ENCODE assay signal across 18 cellular contexts in the genomic region with DNA sequence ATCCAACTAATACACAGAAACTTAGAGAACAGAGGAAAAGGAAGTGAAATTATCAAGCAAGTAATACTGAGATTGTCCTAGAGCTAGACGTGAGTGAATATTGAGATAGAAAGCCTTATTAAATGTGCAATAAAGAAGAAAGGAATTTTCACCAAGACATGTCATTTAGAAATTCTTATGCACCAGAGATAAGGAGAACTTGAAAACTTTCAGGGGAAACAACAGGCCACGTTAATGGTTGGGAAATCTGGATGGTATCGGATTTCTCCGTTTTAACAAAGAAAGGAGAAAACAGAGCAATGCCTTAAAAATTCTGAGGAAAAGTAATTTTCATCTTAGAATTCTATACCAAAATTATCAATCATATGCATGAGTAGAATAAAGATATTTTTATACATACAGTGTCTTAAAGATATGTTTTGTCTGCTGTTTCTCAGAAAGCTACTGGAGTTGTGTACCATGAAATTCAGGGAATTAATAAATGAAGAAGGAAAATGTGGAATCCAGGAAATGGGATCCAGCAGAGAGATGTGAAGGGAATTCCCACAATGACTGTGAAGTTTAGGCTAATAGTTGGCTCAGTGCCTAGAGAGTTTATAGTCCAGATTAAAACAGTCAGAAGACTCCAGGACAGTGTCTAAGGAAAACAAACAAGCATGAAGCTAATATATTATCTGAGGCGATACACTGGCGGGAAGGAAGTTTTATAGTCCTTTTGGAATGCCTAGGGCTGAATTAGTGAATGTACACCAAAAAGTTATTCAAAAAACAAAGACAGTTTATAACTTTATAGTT.
DNase-seq lines count a peak whose midpoint lies in the region; ATAC-seq, FAIRE-seq and TF ChIP-seq lines count a peak whose summit lies in the region.
"Had no signal": no experiment of that assay in that cellular context is flagged by ENCODE, and none has a peak within 500 bp of the region (broad histone marks: within the 10 kb centered on the region; RNA-seq: fewer than 3 reads in every experiment).

No MANE protein-coding gene starts in this region.

- no peak for ATAC-seq in CD4-positive, alpha-beta T cell (ENCODE audit: poor library complexity)
- ATAC-seq in activated T-helper 17 cell treated with anti-CD3 and anti-CD28 coated beads, Interleukin-2, amount 50 U/mL, for 72 hours (replicated peaks): no peak
- ATAC-seq: K562, left ventricle myocardium superior, T-helper 17 cell had no signal

- no peak for TF ChIP-seq CTCF in sigmoid colon (IDR thresholded peaks at IDR 0.05)
- TF ChIP-seq CTCF in CD4-positive, alpha-beta T cell (IDR thresholded peaks at IDR 0.05): no peak

- TF ChIP-seq EP300 in sigmoid colon (IDR thresholded peaks at IDR 0.05): no peak

- intact Hi-C loops in sigmoid colon (cut with DNase I): no loop called here
- intact Hi-C loops in activated CD4-positive, alpha-beta memory T cell treated with anti-CD3 and anti-CD28 coated beads for 36 hours (cut with micrococcal nuclease): no loop called here
- intact Hi-C loops in CD4-positive, alpha-beta T cell (cut with DNase I, micrococcal nuclease): no loop called here

- TF ChIP-seq POLR2A in H54 (IDR thresholded peaks at IDR 0.05; ENCODE audit: low read depth, low read length) (no peak), sigmoid colon (IDR thresholded peaks at IDR 0.05) (no peak)

- H3K36me3 Mint-ChIP-seq in activated CD4-positive, alpha-beta memory T cell treated with anti-CD3 and anti-CD28 coated beads for 36 hours: no peaks in the 10 kb centered on the region
- H3K36me3 Mint-ChIP-seq in CD4-positive, alpha-beta T cell (ENCODE audit: low read depth): no peaks in the 10 kb centered on the region
- H3K36me3 Mint-ChIP-seq in activated T-helper 17 cell treated with anti-CD3 and anti-CD28 coated beads, Interleukin-2, amount 50 U/mL, for 72 hours (ENCODE audit: low read depth): no peaks in the 10 kb centered on the region

- CTCF ChIA-PET in activated CD4-positive, alpha-beta memory T cell treated with anti-CD3 and anti-CD28 coated beads for 36 hours (lab: Charles Lee): no interaction called here
- CTCF ChIA-PET in CD4-positive, alpha-beta T cell (lab: Charles Lee): no interaction called here

- H3K9me3 ChIP-seq in SK-N-MC (ENCODE audit: low read depth, low read length): no peaks in the 10 kb centered on the region
- no peaks in the 10 kb centered on the region for H3K9me3 ChIP-seq in sigmoid colon
- H3K9me3 ChIP-seq in CD4-positive, alpha-beta T cell (ENCODE audit: control insufficient read depth, low read length): no peaks in the 10 kb centered on the region
- H3K9me3 ChIP-seq: stomach had no signal

- H3K27me3 ChIP-seq in sigmoid colon: no peaks in the 10 kb centered on the region
- H3K27me3 ChIP-seq in CD4-positive, alpha-beta T cell (ENCODE audit: control insufficient read depth, insufficient read depth, low read length): no peaks in the 10 kb centered on the region
- H3K27me3 ChIP-seq: stomach had no signal

- H3K4me1 Mint-ChIP-seq in activated CD4-positive, alpha-beta memory T cell treated with anti-CD3 and anti-CD28 coated beads for 36 hours (ENCODE audit: low read depth): no peaks in the 10 kb centered on the region
- no peaks in the 10 kb centered on the region for H3K4me1 Mint-ChIP-seq in CD4-positive, alpha-beta T cell (ENCODE audit: low read depth)
- no peaks in the 10 kb centered on the region for H3K4me1 Mint-ChIP-seq in activated T-helper 17 cell treated with anti-CD3 and anti-CD28 coated beads, Interleukin-2, amount 50 U/mL, for 72 hours
- H3K4me1 Mint-ChIP-seq: activated CD4-positive, alpha-beta T cell treated with anti-CD3 and anti-CD28 coated beads, Interleukin-2, amount 10 ng/mL, durations not matched to agents 7 days and 5 days; T-helper 17 cell had no signal

- peak; percentile 60 for FAIRE-seq in H54 (lab: Jason Lieb, UNC)
- FAIRE-seq: K562 had no signal

- DNase-seq in H54 (ENCODE audit: insufficient read length, low spot score): no peak
- peak; percentile 63 for DNase-seq in SK-N-MC (ENCODE audit: low read depth, low spot score)
- DNase-seq in glomerular endothelial cell (ENCODE audit: extremely low read depth, low read depth, low spot score): peak; percentile 14
- DNase-seq in sigmoid colon: no peak
- DNase-seq in activated CD4-positive, alpha-beta memory T cell treated with anti-CD3 and anti-CD28 coated beads for 36 hours: no peak
- DNase-seq in CD4-positive, alpha-beta T cell: no peak
- DNase-seq: activated CD4-positive, alpha-beta T cell treated with anti-CD3 and anti-CD28 coated beads, Interleukin-2, amount 10 ng/mL, durations not matched to agents 7 days and 5 days; activated effector memory CD4-positive, alpha-beta T cell treated with Interleukin-2 at 50 U/mL for 16 hours; Calu3; HFFc6; left ventricle myocardium superior; NCI-H2081 treated with DMSO at 0.1 percent for 48 hours; nucleus accumbens; stimulated activated CD4-positive, alpha-beta T cell treated with anti-CD3 and anti-CD28 coated beads, Interleukin-4, amount 100 ng/mL, for 24 hours; stomach; T-helper 17 cell had no signal

- no peak overlapping the region for H3K9ac ChIP-seq in SK-N-MC (ENCODE audit: insufficient read length)

- H3K27ac ChIP-seq in SK-N-MC (peak overlapping the region; percentile 78), sigmoid colon (peak overlapping the region in 3 of 4 donors; percentile 18 to 60 (median 45))
- no peak overlapping the region for H3K27ac ChIP-seq in CD4-positive, alpha-beta T cell (ENCODE audit: low read depth, low read length)
- H3K27ac ChIP-seq: stomach had no signal

- H3K4me3 Mint-ChIP-seq in activated CD4-positive, alpha-beta memory T cell treated with anti-CD3 and anti-CD28 coated beads for 36 hours: no peak overlapping the region
- no peak overlapping the region for H3K4me3 Mint-ChIP-seq in CD4-positive, alpha-beta T cell
- no peak overlapping the region for H3K4me3 Mint-ChIP-seq in activated T-helper 17 cell treated with anti-CD3 and anti-CD28 coated beads, Interleukin-2, amount 50 U/mL, for 72 hours
- H3K4me3 Mint-ChIP-seq: activated CD4-positive, alpha-beta T cell treated with anti-CD3 and anti-CD28 coated beads, Interleukin-2, amount 10 ng/mL, durations not matched to agents 7 days and 5 days; HFFc6; T-helper 17 cell had no signal

- H3K4me3 ChIP-seq in SK-N-MC: peak overlapping the region; percentile 43
- no peak overlapping the region for H3K4me3 ChIP-seq in sigmoid colon
- H3K4me3 ChIP-seq: K562, stomach had no signal

- no peaks in the 10 kb centered on the region for H3K27me3 Mint-ChIP-seq in activated CD4-positive, alpha-beta memory T cell treated with anti-CD3 and anti-CD28 coated beads for 36 hours
- H3K27me3 Mint-ChIP-seq in CD4-positive, alpha-beta T cell: no peaks in the 10 kb centered on the region
- H3K27me3 Mint-ChIP-seq in activated T-helper 17 cell treated with anti-CD3 and anti-CD28 coated beads, Interleukin-2, amount 50 U/mL, for 72 hours: no peaks in the 10 kb centered on the region
- H3K27me3 Mint-ChIP-seq: activated CD4-positive, alpha-beta T cell treated with anti-CD3 and anti-CD28 coated beads, Interleukin-2, amount 10 ng/mL, durations not matched to agents 7 days and 5 days; T-helper 17 cell had no signal

- peaks cover 0 to 19% (median 10%) of the 10 kb centered on the region in 4 donors for H3K4me1 ChIP-seq in sigmoid colon

- no peak overlapping the region for H3K27ac Mint-ChIP-seq in activated CD4-positive, alpha-beta memory T cell treated with anti-CD3 and anti-CD28 coated beads for 36 hours
- no peak overlapping the region for H3K27ac Mint-ChIP-seq in CD4-positive, alpha-beta T cell
- no peak overlapping the region for H3K27ac Mint-ChIP-seq in activated T-helper 17 cell treated with anti-CD3 and anti-CD28 coated beads, Interleukin-2, amount 50 U/mL, for 72 hours
- H3K27ac Mint-ChIP-seq: activated CD4-positive, alpha-beta T cell treated with anti-CD3 and anti-CD28 coated beads, Interleukin-2, amount 10 ng/mL, durations not matched to agents 7 days and 5 days; HFFc6; T-helper 17 cell had no signal

- no peaks in the 10 kb centered on the region for H3K9me3 Mint-ChIP-seq in activated CD4-positive, alpha-beta memory T cell treated with anti-CD3 and anti-CD28 coated beads for 36 hours
- no peaks in the 10 kb centered on the region for H3K9me3 Mint-ChIP-seq in CD4-positive, alpha-beta T cell
- no peaks in the 10 kb centered on the region for H3K9me3 Mint-ChIP-seq in activated T-helper 17 cell treated with anti-CD3 and anti-CD28 coated beads, Interleukin-2, amount 50 U/mL, for 72 hours
- H3K9me3 Mint-ChIP-seq: activated CD4-positive, alpha-beta T cell treated with anti-CD3 and anti-CD28 coated beads, Interleukin-2, amount 10 ng/mL, durations not matched to agents 7 days and 5 days; HFFc6 had no signal

- 66 to 72% methylated on average over 6 of the region's 6 CpGs for WGBS in sigmoid colon, 2 donors

- POLR2A ChIA-PET in activated CD4-positive, alpha-beta memory T cell treated with anti-CD3 and anti-CD28 coated beads for 36 hours (lab: Charles Lee): no interaction called here
- POLR2A ChIA-PET in CD4-positive, alpha-beta T cell (lab: Charles Lee): no interaction called here

- no peaks in the 10 kb centered on the region for H3K36me3 ChIP-seq in SK-N-MC (ENCODE audit: insufficient read depth, low read length)
- no peaks in the 10 kb centered on the region for H3K36me3 ChIP-seq in sigmoid colon
- H3K36me3 ChIP-seq: stomach had no signal

Comparison
In these comparisons a context has a peak if more than half of its experiments do, and no peak if none do; other contexts are left out.
1. DNase-seq: peak in SK-N-MC (single experiment) and glomerular endothelial cell (single experiment); none in H54 (single experiment), sigmoid colon (single experiment), activated CD4-positive, alpha-beta memory T cell treated with anti-CD3 and anti-CD28 coated beads for 36 hours (single experiment) and CD4-positive, alpha-beta T cell (0 of 10).